Comparison of ENCODE assay signal across 16 cellular contexts in genomic region chr5:4199036-4199435, GRCh38.
DNase-seq lines count a peak whose midpoint lies in the region; ATAC-seq and TF ChIP-seq lines count a peak whose summit lies in the region.
"Had no signal": no experiment of that assay in that cellular context is flagged by ENCODE, and none has a peak within 500 bp of the region (broad histone marks: within the 10 kb centered on the region; RNA-seq: fewer than 3 reads in every experiment).

No MANE protein-coding gene starts in this region.

- H2BK5ac ChIP-seq in neuronal stem cell (ENCODE audit: low read length) = no peak overlapping the region

- no peaks in the 10 kb centered on the region for H3K9me3 Mint-ChIP-seq in GM23338
- H3K9me3 Mint-ChIP-seq: CD4-positive, alpha-beta T cell had no signal

- H2AK5ac ChIP-seq in neuronal stem cell (ENCODE audit: low read depth, low read length) = no peak overlapping the region

- H3K79me2 ChIP-seq in GM23338 (replicated peaks; ENCODE audit: insufficient read depth) (no peaks in the 10 kb centered on the region), Loucy (ENCODE audit: insufficient read depth, low read length) (no peaks in the 10 kb centered on the region)

- H3F3A ChIP-seq in GM23338 (replicated peaks; ENCODE audit: low read depth) (no peaks in the 10 kb centered on the region), Loucy (ENCODE audit: low read depth) (no peaks in the 10 kb centered on the region)

- no peak overlapping the region for H3K27ac ChIP-seq in GM23338 (ENCODE audit: low read depth)
- no peak overlapping the region for H3K27ac ChIP-seq in esophagus muscularis mucosa (replicated peaks in 1 of 4)
- H3K27ac ChIP-seq in neuronal stem cell (replicated peaks; ENCODE audit: low read length) = no peak overlapping the region

- H3K79me1 ChIP-seq in neuronal stem cell (ENCODE audit: low read depth, low read length) = no peaks in the 10 kb centered on the region

- no peak overlapping the region for H2BK120ac ChIP-seq in neuronal stem cell (ENCODE audit: low read depth, low read length)

- H2BK12ac ChIP-seq in neuronal stem cell (ENCODE audit: low read length) = no peak overlapping the region

- H4K8ac ChIP-seq in neuronal stem cell (ENCODE audit: low read depth, low read length) = no peak overlapping the region

- H3K27me3 ChIP-seq in GM23338 (ENCODE audit: insufficient read depth) (no peaks in the 10 kb centered on the region), Loucy (ENCODE audit: insufficient read depth, low read length, poor library complexity, severe bottlenecking) (no peaks in the 10 kb centered on the region), esophagus muscularis mucosa (peaks cover 0 to 12% (median 0%) of the 10 kb centered on the region in 4 donors), neuronal stem cell (ENCODE audit: control insufficient read depth in 3 of 3, insufficient read depth in 3 of 3, low read depth in 1 of 3, low read length in 3 of 3) (no peaks in the 10 kb centered on the region)

- H3K18ac ChIP-seq in neuronal stem cell (ENCODE audit: low read length) = no peak overlapping the region

- no peak for TF ChIP-seq POLR2A in esophagus muscularis mucosa (IDR thresholded peaks at IDR 0.05; ENCODE audit: low read depth)

- H3K4me3 Mint-ChIP-seq in GM23338 = no peak overlapping the region
- H3K4me3 Mint-ChIP-seq: B cell; CD4-positive, alpha-beta T cell; IgD-negative memory B cell had no signal

- intact Hi-C loops in esophagus muscularis mucosa (cut with DNase I) = no loop called here

- no peak overlapping the region for H3K9ac ChIP-seq in Loucy (ENCODE audit: low read depth, low read length, poor library complexity, severe bottlenecking)
- H3K9ac ChIP-seq in neuronal stem cell (ENCODE audit: low read depth, low read length, poor library complexity) = no peak overlapping the region

- ATAC-seq in GM23338 (peak; percentile 62), HG02763 (IDR thresholded peaks at IDR 0.05; ENCODE audit: unreplicated experiment) (no peak), GM19467 (IDR thresholded peaks at IDR 0.05; ENCODE audit: unreplicated experiment) (no peak)

- 84% methylated on average over 6 of the region's 6 CpGs for WGBS in esophagus muscularis mucosa
- no CpG with 5 or more reads among the region's 6 CpGs for WGBS in neuronal stem cell (ENCODE audit: extremely low coverage in 2 of 2, insufficient read length in 2 of 2, insufficient replicate concordance in 1 of 2), 2 donors

- H3K14ac ChIP-seq in neuronal stem cell (ENCODE audit: low read length) = no peak overlapping the region

- H3K4me1 Mint-ChIP-seq in GM23338 = peaks cover 47% of the 10 kb centered on the region
- H3K4me1 Mint-ChIP-seq: B cell, IgD-negative memory B cell had no signal

- peak overlapping the region; percentile 20; the same call in 1 of the 2 replicates for H2AFZ ChIP-seq in GM23338
- H2AFZ ChIP-seq in Loucy (ENCODE audit: low read length) = no peak overlapping the region
- peak overlapping the region; percentile 62 for H2AFZ ChIP-seq in neuronal stem cell (ENCODE audit: low read length)

- H3K9me3 ChIP-seq in Loucy (ENCODE audit: insufficient read depth, low read depth, low read length) (no peaks in the 10 kb centered on the region), esophagus muscularis mucosa (no peaks in the 10 kb centered on the region), neuronal stem cell (replicated peaks in 1 of 2; ENCODE audit: control insufficient read depth in 2 of 2, insufficient read depth in 1 of 2, low read depth in 1 of 2, low read length in 2 of 2) (no peaks in the 10 kb centered on the region)

- peak overlapping the region; percentile 88 for H3K27ac Mint-ChIP-seq in GM23338
- H3K27ac Mint-ChIP-seq: B cell; CD4-positive, alpha-beta T cell; IgD-negative memory B cell had no signal

- H3K9me2 ChIP-seq in GM23338 (ENCODE audit: insufficient read depth) (peaks cover 4% of the 10 kb centered on the region; the same call in 1 of the 2 replicates), Loucy (replicated peaks; ENCODE audit: low read depth, low read length) (no peaks in the 10 kb centered on the region)

- 0 out of 2 replicates have a peak overlapping the region, but pooled peaks have one; percentile 21 for H3K4me2 ChIP-seq in GM23338
- H3K4me2 ChIP-seq in Loucy (ENCODE audit: low read depth, low read length, poor library complexity, severe bottlenecking) = peak overlapping the region; percentile 8
- no peak overlapping the region for H3K4me2 ChIP-seq in neuronal stem cell (ENCODE audit: insufficient read depth, low read length, poor library complexity, severe bottlenecking)

- no peak for TF ChIP-seq CTCF in GM23338 (conservative IDR thresholded peaks at IDR 0.05; ENCODE audit: low read depth in 2 of 2)
- no peak for TF ChIP-seq CTCF in Loucy (conservative IDR thresholded peaks at IDR 0.05; ENCODE audit: low read length)
- TF ChIP-seq CTCF in esophagus muscularis mucosa (IDR thresholded peaks at IDR 0.05) = no peak

- no peaks in the 10 kb centered on the region for H4K20me1 ChIP-seq in GM23338 (replicated peaks; ENCODE audit: insufficient read depth)
- no peaks in the 10 kb centered on the region for H4K20me1 ChIP-seq in Loucy (ENCODE audit: insufficient read depth, low read length, poor library complexity, severe bottlenecking)

- H3K4me3 ChIP-seq in GM23338 (no peak overlapping the region), Loucy (ENCODE audit: low read length, poor library complexity, severe bottlenecking) (no peak overlapping the region), esophagus muscularis mucosa (no peak overlapping the region), neuronal stem cell (ENCODE audit: low read length in 2 of 2) (no peak overlapping the region)

- H3K4me1 ChIP-seq in GM23338 (ENCODE audit: insufficient read depth) = peaks cover 43% of the 10 kb centered on the region
- H3K4me1 ChIP-seq in Loucy (ENCODE audit: insufficient read depth, low read length, poor library complexity, severe bottlenecking) = peaks cover 37% of the 10 kb centered on the region
- H3K4me1 ChIP-seq in esophagus muscularis mucosa = no peaks in the 10 kb centered on the region
- peaks cover 11 to 19% of the 10 kb centered on the region in 2 donors for H3K4me1 ChIP-seq in neuronal stem cell (ENCODE audit: control insufficient read depth in 2 of 2, insufficient read depth in 1 of 2, low read depth in 1 of 2, low read length in 2 of 2)

- no peak overlapping the region for H4K91ac ChIP-seq in neuronal stem cell (ENCODE audit: low read depth, low read length, poor library complexity)

- H3K23ac ChIP-seq in neuronal stem cell (ENCODE audit: low read depth, low read length, poor library complexity) = no peak overlapping the region

- H3K27me3 Mint-ChIP-seq in GM23338 (ENCODE audit: insufficient read depth, low read depth, poor library complexity) = peaks cover 4% of the 10 kb centered on the region
- H3K27me3 Mint-ChIP-seq: B cell; CD4-positive, alpha-beta T cell; IgD-negative memory B cell had no signal

- no peak for TF ChIP-seq EP300 in esophagus muscularis mucosa (IDR thresholded peaks at IDR 0.05)

- DNase-seq in GM23338 (ENCODE audit: low spot score) = no peak
- DNase-seq in esophagus muscularis mucosa (ENCODE audit: extremely low spot score) = peak; percentile 77
- no peak for DNase-seq in neuronal stem cell (ENCODE audit: low spot score)
- no peak for DNase-seq in NCI-H1436 treated with DMSO at 0.1 percent for 48 hours (lab: John Stamatoyannopoulos, UW)
- DNase-seq: C1 segment of cervical spinal cord; Calu3; CD4-positive, alpha-beta T cell; DMS 273 treated with DMSO at 0.1 percent for 48 hours; DMS79; EL; GDM1 had no signal

- no peaks in the 10 kb centered on the region for H3K36me3 Mint-ChIP-seq in GM23338 (ENCODE audit: low read depth)
- H3K36me3 Mint-ChIP-seq: IgD-negative memory B cell had no signal

- H3K4ac ChIP-seq in neuronal stem cell (ENCODE audit: low read length) = no peak overlapping the region

- H2BK15ac ChIP-seq in neuronal stem cell (ENCODE audit: low read length) = no peak overlapping the region

- H3K36me3 ChIP-seq in GM23338 (ENCODE audit: insufficient read depth) (no peaks in the 10 kb centered on the region), Loucy (ENCODE audit: insufficient read depth, low read length) (no peaks in the 10 kb centered on the region), esophagus muscularis mucosa (no peaks in the 10 kb centered on the region), neuronal stem cell (replicated peaks in 1 of 2; ENCODE audit: control insufficient read depth in 2 of 2, insufficient read depth in 2 of 2, low read length in 2 of 2) (no peaks in the 10 kb centered on the region)

TF ChIP-seq in GM23338, 12 proteins besides CTCF, POLR2A, EP300 and RAD21:
- TF ChIP-seq JUNB (IDR thresholded peaks at IDR 0.05; ENCODE audit: unreplicated experiment) (no peak), ETS1 (IDR thresholded peaks at IDR 0.05) (no peak), ZNF114 (CRISPR knock-in tag; IDR thresholded peaks at IDR 0.05) (no peak), EZH2 (IDR thresholded peaks at IDR 0.05; ENCODE audit: low read depth, unreplicated experiment) (no peak)
